38 cellular contexts compared by ENCODE assay signal in genomic region chr6:160532315-160532714, GRCh38.
"Had no signal": no experiment of that assay in that cellular context is flagged by ENCODE, and none has a peak within 500 bp of the region (broad histone marks: within the 10 kb centered on the region; RNA-seq: fewer than 3 reads in every experiment).

No MANE protein-coding gene starts in this region.

- H3K9me3 Mint-ChIP-seq: activated naive CD4-positive, alpha-beta T cell treated with anti-CD3 and anti-CD28 coated beads, Interleukin-2, amount 50 U/mL, for 24 hours; activated T-helper 17 cell treated with anti-CD3 and anti-CD28 coated beads, Interleukin-2, amount 50 U/mL, for 72 hours; activated T-helper 2 cell treated with anti-CD3 and anti-CD28 coated beads, Interferon-gamma antibody, Interleukin-2, Interleukin-4, amounts not matched to agents 10 μg/mL and 5 μg/mL and 100 μg/mL, durations not matched to agents 14 hours and 24 hours and 36 hours; central memory CD8-positive, alpha-beta T cell had no signal

- H3K4me1 ChIP-seq: adrenal gland, body of pancreas, breast epithelium had no signal

- H3K4me3 Mint-ChIP-seq: activated naive CD4-positive, alpha-beta T cell treated with anti-CD3 and anti-CD28 coated beads for 36 hours; activated naive CD4-positive, alpha-beta T cell treated with anti-CD3 and anti-CD28 coated beads, Interleukin-2, amount 10 ng/mL, durations not matched to agents 7 days and 5 days; activated naive CD4-positive, alpha-beta T cell treated with anti-CD3 and anti-CD28 coated beads, Interleukin-2, amount 50 U/mL, for 24 hours; activated naive CD8-positive, alpha-beta T cell; activated naive CD8-positive, alpha-beta T cell treated with anti-CD3 and anti-CD28 coated beads for 36 hours; activated naive CD8-positive, alpha-beta T cell treated with anti-CD3 and anti-CD28 coated beads, Interleukin-2, amount 10 ng/mL, durations not matched to agents 7 days and 5 days; activated naive CD8-positive, alpha-beta T cell treated with anti-CD3 and anti-CD28 coated beads, Interleukin-2, amount 50 U/mL, for 24 hours; activated T-cell treated with anti-CD3 and anti-CD28 coated beads, Interleukin-2, amount 50 U/mL, for 24 hours; activated T-cell treated with anti-CD3 and anti-CD28 coated beads, Interleukin-2, amount 50 U/mL, for 4 hours; activated T-cell treated with anti-CD3 and anti-CD28 coated beads, Interleukin-2, amount 50 U/mL, for 72 hours; activated T-helper 1 cell treated with anti-CD3 and anti-CD28 coated beads, Interleukin-12 subunit alpha, Interleukin-12 subunit beta, Interleukin-2, Interleukin-4 antibody, amounts not matched to agents 30 ng/mL and 10 ng/mL and 1 ng/mL, durations not matched to agents 14 hours and 24 hours and 36 hours; activated T-helper 17 cell treated with anti-CD3 and anti-CD28 coated beads, Interleukin-2, amount 50 U/mL, for 72 hours; brain; central memory CD8-positive, alpha-beta T cell had no signal

- H3K27ac ChIP-seq: adrenal gland, ascending aorta, body of pancreas, brain microvascular endothelial cell, breast epithelium, cardiac muscle cell had no signal

- H3K27me3 Mint-ChIP-seq: activated naive CD4-positive, alpha-beta T cell treated with anti-CD3 and anti-CD28 coated beads, Interleukin-2, amount 50 U/mL, for 24 hours had no signal

- DNase-seq: activated effector memory CD4-positive, alpha-beta T cell treated with anti-CD3 and anti-CD28 coated beads, Interleukin-2, amount 50 U/mL, for 16 hours; activated effector memory CD4-positive, alpha-beta T cell treated with Interleukin-2 at 50 U/mL for 16 hours; activated gamma-delta T cell; activated gamma-delta T cell treated with Interleukin-2 at 50 U/mL for 16 hours; activated naive CD4-positive, alpha-beta T cell; activated naive CD4-positive, alpha-beta T cell treated with anti-CD3 and anti-CD28 coated beads for 36 hours; activated naive CD4-positive, alpha-beta T cell treated with anti-CD3 and anti-CD28 coated beads, Interleukin-2, amount 10 ng/mL, durations not matched to agents 7 days and 5 days; activated naive CD4-positive, alpha-beta T cell treated with anti-CD3 and anti-CD28 coated beads, Interleukin-2, amount 50 U/mL, for 16 hours; activated naive CD4-positive, alpha-beta T cell treated with Interleukin-2 at 50 U/mL for 16 hours; activated naive CD8-positive, alpha-beta T cell treated with anti-CD3 and anti-CD28 coated beads for 36 hours; activated naive CD8-positive, alpha-beta T cell treated with anti-CD3 and anti-CD28 coated beads, Interleukin-2, amount 10 ng/mL, durations not matched to agents 7 days and 5 days; activated naive CD8-positive, alpha-beta T cell treated with anti-CD3 and anti-CD28 coated beads, Interleukin-2, amount 50 U/mL, for 24 hours; activated T-cell treated with anti-CD3 and anti-CD28 coated beads, Interleukin-2, amount 50 U/mL, for 1 hour; activated T-cell treated with anti-CD3 and anti-CD28 coated beads, Interleukin-2, amount 50 U/mL, for 24 hours; activated T-cell treated with anti-CD3 and anti-CD28 coated beads, Interleukin-2, amount 50 U/mL, for 4 hours; activated T-cell treated with anti-CD3 and anti-CD28 coated beads, Interleukin-2, amount 50 U/mL, for 48 hours; activated T-cell treated with anti-CD3 and anti-CD28 coated beads, Interleukin-2, amount 50 U/mL, for 72 hours; adrenal gland; amniotic stem cell; amygdala; anterior cingulate cortex; aorta; body of pancreas; brain microvascular endothelial cell; caudate nucleus; central memory CD4-positive, alpha-beta T cell; cerebellar nuclear complex had no signal

- H3K9me3 ChIP-seq: adrenal gland, ascending aorta, body of pancreas, breast epithelium had no signal

- H3K4me3 ChIP-seq: adrenal gland, ascending aorta, body of pancreas, breast epithelium, cardiac muscle cell had no signal

- H3K4me1 Mint-ChIP-seq: activated naive CD4-positive, alpha-beta T cell treated with anti-CD3 and anti-CD28 coated beads, Interleukin-2, amount 10 ng/mL, durations not matched to agents 7 days and 5 days; activated naive CD4-positive, alpha-beta T cell treated with anti-CD3 and anti-CD28 coated beads, Interleukin-2, amount 50 U/mL, for 24 hours; activated naive CD8-positive, alpha-beta T cell treated with anti-CD3 and anti-CD28 coated beads for 36 hours; activated naive CD8-positive, alpha-beta T cell treated with anti-CD3 and anti-CD28 coated beads, Interleukin-2, amount 50 U/mL, for 24 hours; activated T-helper 17 cell treated with anti-CD3 and anti-CD28 coated beads, Interleukin-2, amount 50 U/mL, for 72 hours; brain; central memory CD8-positive, alpha-beta T cell had no signal

- H3K27me3 ChIP-seq: adrenal gland, ascending aorta, body of pancreas, brain microvascular endothelial cell, breast epithelium, cardiac muscle cell had no signal

- ATAC-seq: activated naive CD4-positive, alpha-beta T cell treated with anti-CD3 and anti-CD28 coated beads, Interleukin-2, amount 50 U/mL, for 72 hours; activated naive CD8-positive, alpha-beta T cell treated with anti-CD3 and anti-CD28 coated beads, Interleukin-2, amount 50 U/mL, for 24 hours; activated T-cell treated with anti-CD3 and anti-CD28 coated beads, Interleukin-2, amount 50 U/mL, for 4 hours; activated T-cell treated with anti-CD3 and anti-CD28 coated beads, Interleukin-2, amount 50 U/mL, for 72 hours; activated T-helper 17 cell treated with anti-CD3 and anti-CD28 coated beads, Interleukin-2, amount 50 U/mL, for 72 hours; body of pancreas had no signal

- H3K36me3 ChIP-seq: adrenal gland, ascending aorta, brain microvascular endothelial cell, breast epithelium, cardiac muscle cell had no signal

- H3K27ac Mint-ChIP-seq: activated naive CD4-positive, alpha-beta T cell treated with anti-CD3 and anti-CD28 coated beads for 36 hours; activated naive CD4-positive, alpha-beta T cell treated with anti-CD3 and anti-CD28 coated beads, Interleukin-2, amount 10 ng/mL, durations not matched to agents 7 days and 5 days; activated naive CD4-positive, alpha-beta T cell treated with anti-CD3 and anti-CD28 coated beads, Interleukin-2, amount 50 U/mL, for 24 hours; activated naive CD4-positive, alpha-beta T cell treated with anti-CD3 and anti-CD28 coated beads, Interleukin-2, amount 50 U/mL, for 72 hours; activated naive CD8-positive, alpha-beta T cell; activated naive CD8-positive, alpha-beta T cell treated with anti-CD3 and anti-CD28 coated beads for 36 hours; activated naive CD8-positive, alpha-beta T cell treated with anti-CD3 and anti-CD28 coated beads, Interleukin-2, amount 10 ng/mL, durations not matched to agents 7 days and 5 days; activated naive CD8-positive, alpha-beta T cell treated with anti-CD3 and anti-CD28 coated beads, Interleukin-2, amount 50 U/mL, for 24 hours; activated T-cell treated with anti-CD3 and anti-CD28 coated beads, Interleukin-2, amount 50 U/mL, for 24 hours; activated T-cell treated with anti-CD3 and anti-CD28 coated beads, Interleukin-2, amount 50 U/mL, for 72 hours; activated T-helper 1 cell treated with anti-CD3 and anti-CD28 coated beads, Interleukin-12 subunit alpha, Interleukin-12 subunit beta, Interleukin-2, Interleukin-4 antibody, amounts not matched to agents 30 ng/mL and 10 ng/mL and 1 ng/mL, durations not matched to agents 14 hours and 24 hours and 36 hours; activated T-helper 17 cell treated with anti-CD3 and anti-CD28 coated beads, Interleukin-2, amount 50 U/mL, for 72 hours; activated T-helper 2 cell treated with anti-CD3 and anti-CD28 coated beads, Interferon-gamma antibody, Interleukin-2, Interleukin-4, amounts not matched to agents 10 μg/mL and 5 μg/mL and 100 μg/mL, durations not matched to agents 14 hours and 24 hours and 36 hours; brain had no signal

- H3K36me3 Mint-ChIP-seq: activated naive CD4-positive, alpha-beta T cell treated with anti-CD3 and anti-CD28 coated beads, Interleukin-2, amount 10 ng/mL, durations not matched to agents 7 days and 5 days; activated naive CD4-positive, alpha-beta T cell treated with anti-CD3 and anti-CD28 coated beads, Interleukin-2, amount 50 U/mL, for 24 hours; activated naive CD8-positive, alpha-beta T cell treated with anti-CD3 and anti-CD28 coated beads for 36 hours; activated naive CD8-positive, alpha-beta T cell treated with anti-CD3 and anti-CD28 coated beads, Interleukin-2, amount 10 ng/mL, durations not matched to agents 7 days and 5 days; brain had no signal
